ENCODE assay signal across 10 cellular contexts in the genomic region with DNA sequence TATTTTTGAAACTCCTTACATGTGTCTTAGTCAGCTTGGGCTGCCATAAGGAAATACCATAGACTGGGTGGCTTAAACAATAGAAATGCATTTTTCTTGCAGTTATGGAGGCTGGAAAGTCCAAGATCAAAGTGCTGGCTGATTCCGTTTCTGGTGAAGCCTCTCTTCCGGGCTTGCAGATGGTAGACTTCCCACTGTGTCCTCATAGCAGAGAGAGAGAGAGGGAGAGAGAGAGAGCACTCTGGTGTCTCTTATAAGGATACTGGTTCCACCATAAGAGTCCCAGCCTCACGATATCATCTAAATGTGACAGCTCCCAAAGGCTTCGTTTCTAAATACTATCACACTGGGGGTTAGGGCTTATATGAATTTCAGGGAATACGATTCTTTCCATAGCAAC. TPM values are rescaled to one million over a fixed set of nuclear protein-coding genes. Genes with fewer than 3 reads are reported as not detected.
DNase-seq lines count a peak whose midpoint lies in the region; ATAC-seq and TF ChIP-seq lines count a peak whose summit lies in the region.
"Had no signal": no experiment of that assay in that cellular context is flagged by ENCODE, and none has a peak within 500 bp of the region (broad histone marks: within the 10 kb centered on the region; RNA-seq: fewer than 3 reads in every experiment).

No MANE protein-coding gene starts in this region.

- H3K27me3 Mint-ChIP-seq in activated CD4-positive, alpha-beta T cell treated with anti-CD3 and anti-CD28 coated beads, Interleukin-2, amount 10 ng/mL, durations not matched to agents 7 days and 5 days, result peaks cover 17% of the 10 kb centered on the region
- H3K27me3 Mint-ChIP-seq in endodermal cell (ENCODE audit: insufficient read depth), result no peaks in the 10 kb centered on the region

- H3K4me2 ChIP-seq in PC-3 (ENCODE audit: low read length), result peak overlapping the region; percentile 82

- POLR2A ChIA-PET in activated CD4-positive, alpha-beta T cell treated with anti-CD3 and anti-CD28 coated beads, Interleukin-2, amount 10 ng/mL, durations not matched to agents 7 days and 5 days (lab: Charles Lee), result no interaction called here
- POLR2A ChIA-PET in PC-3 (lab: Charles Lee; ENCODE audit: unreplicated experiment), result no interaction called here

- no peaks in the 10 kb centered on the region for H3K79me2 ChIP-seq in PC-3 (ENCODE audit: low read length)

- peak; percentile 39 for ATAC-seq in PC-3
- peak; percentile 48 for ATAC-seq in esophagus mucosa
- ATAC-seq in activated CD4-positive, CD25-positive, alpha-beta regulatory T cell treated with anti-CD3 and anti-CD28 coated beads, Interleukin-2, amount 50 U/mL, for 24 hours, result no peak

- H3K4me3 Mint-ChIP-seq in activated CD4-positive, alpha-beta T cell treated with anti-CD3 and anti-CD28 coated beads, Interleukin-2, amount 10 ng/mL, durations not matched to agents 7 days and 5 days, result peak overlapping the region; percentile 81
- no peak overlapping the region for H3K4me3 Mint-ChIP-seq in endodermal cell

- H3K36me3 Mint-ChIP-seq in activated CD4-positive, alpha-beta T cell treated with anti-CD3 and anti-CD28 coated beads, Interleukin-2, amount 10 ng/mL, durations not matched to agents 7 days and 5 days (ENCODE audit: low read depth), result no peaks in the 10 kb centered on the region
- no peaks in the 10 kb centered on the region for H3K36me3 Mint-ChIP-seq in endodermal cell (ENCODE audit: low read depth)

- peak overlapping the region; percentile 76 for H3K4me3 ChIP-seq in PC-3 (ENCODE audit: low read length)
- no peak overlapping the region for H3K4me3 ChIP-seq in endodermal cell (ENCODE audit: low read length)

- H3K4me1 Mint-ChIP-seq in activated CD4-positive, alpha-beta T cell treated with anti-CD3 and anti-CD28 coated beads, Interleukin-2, amount 10 ng/mL, durations not matched to agents 7 days and 5 days, result peaks cover 14% of the 10 kb centered on the region
- H3K4me1 Mint-ChIP-seq in endodermal cell, result no peaks in the 10 kb centered on the region

- intact Hi-C loops in PC-3 (cut with micrococcal nuclease), result loop anchor here (1.0 to 10.0 kb wide), 5 partner anchors 201 to 1517 kb away; partner anchors contain the start of gene ELOVL6

- H3K27ac Mint-ChIP-seq in activated CD4-positive, alpha-beta T cell treated with anti-CD3 and anti-CD28 coated beads, Interleukin-2, amount 10 ng/mL, durations not matched to agents 7 days and 5 days, result no peak overlapping the region
- no peak overlapping the region for H3K27ac Mint-ChIP-seq in endodermal cell

- H4K20me1 ChIP-seq in PC-3 (ENCODE audit: low read length), result no peaks in the 10 kb centered on the region

- no peaks in the 10 kb centered on the region for H3K27me3 ChIP-seq in PC-3 (ENCODE audit: low read length)
- no peaks in the 10 kb centered on the region for H3K27me3 ChIP-seq in endodermal cell (ENCODE audit: control insufficient read depth, insufficient read depth, low read length, poor library complexity, severe bottlenecking)
- H3K27me3 ChIP-seq: neutrophil had no signal

- H3K9me3 Mint-ChIP-seq in activated CD4-positive, alpha-beta T cell treated with anti-CD3 and anti-CD28 coated beads, Interleukin-2, amount 10 ng/mL, durations not matched to agents 7 days and 5 days, result no peaks in the 10 kb centered on the region
- no peaks in the 10 kb centered on the region for H3K9me3 Mint-ChIP-seq in endodermal cell

- H3K36me3 ChIP-seq in PC-3 (ENCODE audit: low read depth, low read length), result no peaks in the 10 kb centered on the region; the same call in 1 of the 2 replicates
- H3K36me3 ChIP-seq in endodermal cell (ENCODE audit: control insufficient read depth, insufficient read depth, low read length), result no peaks in the 10 kb centered on the region
- H3K36me3 ChIP-seq: neutrophil had no signal

- H3K9me2 ChIP-seq in PC-3 (replicated peaks; ENCODE audit: low read length), result no peaks in the 10 kb centered on the region

- no peaks in the 10 kb centered on the region for H3F3A ChIP-seq in PC-3 (ENCODE audit: low read length, unreplicated experiment)

- H3K4me1 ChIP-seq in PC-3 (ENCODE audit: insufficient read depth, low read length), result no peaks in the 10 kb centered on the region
- no peaks in the 10 kb centered on the region for H3K4me1 ChIP-seq in endodermal cell (ENCODE audit: control insufficient read depth, insufficient read depth, low read length)

- H3K9me3 ChIP-seq in PC-3 (ENCODE audit: low read length) (no peaks in the 10 kb centered on the region), endodermal cell (ENCODE audit: control insufficient read depth, low read length) (no peaks in the 10 kb centered on the region)
- H3K9me3 ChIP-seq: neutrophil had no signal

- peak overlapping the region; percentile 84 for H2AFZ ChIP-seq in PC-3 (ENCODE audit: low read length)

- CTCF ChIA-PET in activated CD4-positive, alpha-beta T cell treated with anti-CD3 and anti-CD28 coated beads, Interleukin-2, amount 10 ng/mL, durations not matched to agents 7 days and 5 days (lab: Charles Lee), result interaction anchor here (1.0 to 2.4 kb wide), 5 partner anchors 13 to 521 kb away, joined by 3 to 11 read pairs (median 5); no protein-coding TSS in a partner anchor
- CTCF ChIA-PET in PC-3 (lab: Charles Lee), result interaction anchor here (0.6 to 0.7 kb wide), 3 partner anchors 70 to 100 kb away, joined by 3 to 4 read pairs (median 3); no protein-coding TSS in a partner anchor

- TF ChIP-seq CTCF in PC-3 (conservative IDR thresholded peaks at IDR 0.05; ENCODE audit: low read depth, low read length) (no peak), endodermal cell (conservative IDR thresholded peaks at IDR 0.05) (no peak), GM10266 (IDR thresholded peaks at IDR 0.05; ENCODE audit: control insufficient read depth, insufficient read depth, low read depth, missing control alignments) (no peak)

- H3K9ac ChIP-seq in PC-3 (ENCODE audit: low read length) (no peak overlapping the region), endodermal cell (ENCODE audit: extremely low read depth, low read length, poor library complexity, severe bottlenecking) (no peak overlapping the region)

- no TSS peak for BruUV-seq in PC-3 (replicated peaks; lab: Mats Ljungman, UMichigan)

- H3K27ac ChIP-seq in PC-3 (ENCODE audit: low read length) (no peak overlapping the region), endodermal cell (ENCODE audit: low read depth, low read length) (no peak overlapping the region)
- H3K27ac ChIP-seq: C4-2B, neutrophil had no signal

- no peak for DNase-seq in activated CD4-positive, alpha-beta T cell treated with anti-CD3 and anti-CD28 coated beads, Interleukin-2, amount 10 ng/mL, durations not matched to agents 7 days and 5 days
- no peak for DNase-seq in activated CD4-positive, alpha-beta T cell treated with anti-CD3 and anti-CD28 coated beads, Interleukin-2, amount 50 U/mL, for 4 hours
- no peak for DNase-seq in PC-3
- DNase-seq in superior temporal gyrus (ENCODE audit: extremely low spot score), result peak; percentile 28
- no peak for DNase-seq in endodermal cell
- DNase-seq in GM10266 (ENCODE audit: extremely low spot score), result no peak

- WGBS in endodermal cell (ENCODE audit: insufficient coverage in 1 of 2, insufficient read length in 1 of 2), 2 experiments, result 86 to 100% methylated on average over 3 to 5 of the region's 5 CpGs

RNA-seq across cellular contexts. Expression of gene ENPEP, which starts 39.7 kb away (rescaled TPM):
- total RNA-seq in activated CD4-positive, alpha-beta T cell treated with anti-CD3 and anti-CD28 coated beads, Interleukin-2, amount 10 ng/mL, durations not matched to agents 7 days and 5 days, result under 1 TPM in 1 of 2 experiments, not detected in 1; 0.02 TPM
- total RNA-seq in PC-3 (2014; rRNA removed) (not detected in 2 replicates), esophagus mucosa (0.40 TPM), endodermal cell (1 to 10 TPM; 4.6 to 9.4 TPM)
- polyA plus RNA-seq in endodermal cell (2013, experiment 1 of 2), result 1.7 TPM
- 1.9 TPM for polyA plus RNA-seq in endodermal cell (2013, experiment 2 of 2)

Comparison
In these comparisons a context has a peak if more than half of its experiments do, and no peak if none do; other contexts are left out.
1. ATAC-seq: peak in PC-3 (single experiment) and esophagus mucosa (single experiment); none in activated CD4-positive, CD25-positive, alpha-beta regulatory T cell treated with anti-CD3 and anti-CD28 coated beads, Interleukin-2, amount 50 U/mL, for 24 hours (0 of 2).